In genomic region chr16:23504453-23505179, GRCh38 we compare ENCODE assay signal across 8 cellular contexts. TPM values are rescaled to one million over a fixed set of nuclear protein-coding genes. Genes with fewer than 3 reads are reported as not detected.
DNase-seq lines count a peak whose midpoint lies in the region; FAIRE-seq and TF ChIP-seq lines count a peak whose summit lies in the region.

No MANE protein-coding gene starts in this region.

- no peak overlapping the region for H2BK12ac ChIP-seq in H1 (ENCODE audit: low read depth, low read length)

- H4K20me1 ChIP-seq in H1 (replicated peaks in 1 of 2; ENCODE audit: control insufficient read depth in 1 of 2, insufficient read depth in 2 of 2, low read length in 2 of 2), result peaks cover 42 to 59% of the 10 kb centered on the region in 2 experiments
- no peaks in the 10 kb centered on the region for H4K20me1 ChIP-seq in neural cell (ENCODE audit: insufficient read depth)

- H2BK120ac ChIP-seq in H1 (replicated peaks; ENCODE audit: low read depth, low read length), result no peak overlapping the region

- H3F3A ChIP-seq in neural cell (ENCODE audit: insufficient read depth, low read length, poor library complexity, severe bottlenecking), result peaks cover 3% of the 10 kb centered on the region

- peaks cover 34% of the 10 kb centered on the region for H3K79me1 ChIP-seq in H1 (ENCODE audit: low read depth, low read length)

- no peak overlapping the region for H3K56ac ChIP-seq in H1 (replicated peaks; ENCODE audit: insufficient read length, low read depth, low read length)

- H2BK20ac ChIP-seq in H1 (ENCODE audit: low read length), result no peak overlapping the region

- no peak for TF ChIP-seq POLR2A in H1 (IDR thresholded peaks at IDR 0.05; ENCODE audit: control extremely low read depth in 1 of 2, low read depth in 2 of 2, low read length in 2 of 2)

- H3K14ac ChIP-seq in H1 (ENCODE audit: insufficient read length), result no peak overlapping the region

- 81% methylated on average over 13 of the region's 13 CpGs; no CpG with 5 or more reads in 1 of the 2 experiments for WGBS in H1 (ENCODE audit: extremely low coverage in 1 of 2, insufficient coverage in 1 of 2, insufficient read length in 1 of 2, insufficient replicate concordance in 2 of 2, low coverage in 1 of 2, low lambda C conversion rate in 2 of 2, missing lambda C conversion rate in 1 of 2), 2 experiments

- H3K23me2 ChIP-seq in H1 (ENCODE audit: low read depth, low read length), result peaks cover 10% of the 10 kb centered on the region

- H3K79me2 ChIP-seq in H1 (ENCODE audit: control insufficient read depth in 1 of 2, insufficient read depth in 2 of 2, low read length in 2 of 2), result peaks cover 52 to 100% of the 10 kb centered on the region in 2 experiments
- peaks cover 54% of the 10 kb centered on the region for H3K79me2 ChIP-seq in neural cell (replicated peaks; ENCODE audit: insufficient read depth, low read length)

- no peak overlapping the region for H3K23ac ChIP-seq in H1 (ENCODE audit: insufficient read length)

- TF ChIP-seq CTCF in HEK293 (tag by site-specific recombination; IDR thresholded peaks at IDR 0.05) (no peak), H1 (IDR thresholded peaks at IDR 0.05; ENCODE audit: control extremely low read depth in 1 of 3, insufficient read depth in 1 of 3, low read depth in 1 of 3, low read length in 3 of 3) (no peak), neural cell (IDR thresholded peaks at IDR 0.05; ENCODE audit: poor library complexity, severe bottlenecking) (no peak)

- POLR2A ChIA-PET in HEK293 (lab: Yijun Ruan, JAX) (interaction anchor here (1.1 kb wide), 1 partner anchor 52 kb away, joined by 4 read pairs; the partner anchor contains the start of genes EARS2 and UBFD1), H1 (lab: Charles Lee; ENCODE audit: partially characterized antibody) (interaction anchor here (0.7 to 2.1 kb wide), 7 partner anchors 9 to 179 kb away, joined by 3 to 6 read pairs (median 3); no protein-coding TSS in a partner anchor)

- CTCF ChIA-PET in HEK293 (lab: Yijun Ruan, JAX) (interaction anchor here (0.9 to 1.1 kb wide), 2 partner anchors 43 to 70 kb away, joined by 3 read pairs; no protein-coding TSS in a partner anchor), H1 (lab: Charles Lee; ENCODE audit: partially characterized antibody) (no interaction called here)

- no peak overlapping the region for H2BK15ac ChIP-seq in H1 (ENCODE audit: low read length)

- TF ChIP-seq RAD21 in H1 (IDR thresholded peaks at IDR 0.05 in 1 of 2, conservative IDR thresholded peaks at IDR 0.05 in 1 of 2; ENCODE audit: low read depth in 2 of 2, low read length in 2 of 2), result no peak
- no peak for TF ChIP-seq RAD21 in neural cell (conservative IDR thresholded peaks at IDR 0.05)

- H3K4me3 ChIP-seq in GM08714 (ENCODE audit: low read length) (peak overlapping the region; percentile 13; the same call in 1 of the 2 replicates), HEK293 (ENCODE audit: low read depth, low read length) (no peak overlapping the region; the same call in 1 of the 2 replicates), H1 (ENCODE audit: extremely low read depth in 1 of 4, insufficient read depth in 2 of 4, low read depth in 3 of 4, low read length in 4 of 4) (no peak overlapping the region), neural cell (ENCODE audit: low read length) (peak overlapping the region; percentile 23), subcutaneous abdominal adipose tissue (ENCODE audit: low read depth in 1 of 5, low read length in 5 of 5) (no peak overlapping the region)

- no peak overlapping the region for H3K4ac ChIP-seq in H1 (replicated peaks; ENCODE audit: insufficient read length, low read depth, low read length)

- no peaks in the 10 kb centered on the region for H3K27me3 ChIP-seq in H1 (replicated peaks in 1 of 4; ENCODE audit: control insufficient read depth in 3 of 4, extremely low read depth in 1 of 4, insufficient read depth in 3 of 4, low read length in 3 of 4)
- H3K27me3 ChIP-seq in neural cell (ENCODE audit: insufficient read depth, low read depth, low read length), result no peaks in the 10 kb centered on the region
- H3K27me3 ChIP-seq in subcutaneous abdominal adipose tissue (ENCODE audit: control insufficient read depth in 5 of 5, insufficient read depth in 4 of 5, low read length in 5 of 5), result no peaks in the 10 kb centered on the region

- H3K27ac ChIP-seq in HEK293 (ENCODE audit: extremely low read depth, low read depth, low read length) (peak overlapping the region; percentile 11; the same call in 1 of the 2 replicates), H1 (ENCODE audit: low read depth, low read length) (peak overlapping the region; percentile 15; the same call in 1 of the 2 replicates), neural cell (ENCODE audit: low read length) (peak overlapping the region; percentile 16), subcutaneous abdominal adipose tissue (ENCODE audit: low read depth, low read length) (peak overlapping the region; percentile 62)

- no peak for FAIRE-seq in H1 (lab: Jason Lieb, UNC)

- H3K18ac ChIP-seq in H1 (ENCODE audit: extremely low read depth, low read length), result no peak overlapping the region

- H3K9ac ChIP-seq in H1 (replicated peaks in 1 of 4; ENCODE audit: extremely low read depth in 1 of 4, low read depth in 3 of 4, low read length in 3 of 4), result no peak overlapping the region
- H3K9ac ChIP-seq in neural cell (ENCODE audit: low read length), result no peak overlapping the region
- H3K9ac ChIP-seq in subcutaneous abdominal adipose tissue (ENCODE audit: low read length in 5 of 5), result no peak overlapping the region

- no peak overlapping the region for H2AK5ac ChIP-seq in H1 (ENCODE audit: low read depth, low read length)

- H3K9me2 ChIP-seq in neural cell (ENCODE audit: insufficient read depth, low read length), result no peaks in the 10 kb centered on the region

- no peak overlapping the region for H2AFZ ChIP-seq in H1 (ENCODE audit: low read length)
- H2AFZ ChIP-seq in neural cell (ENCODE audit: low read depth, low read length), result no peak overlapping the region

- no peak overlapping the region for H4K8ac ChIP-seq in H1 (ENCODE audit: extremely low read depth, insufficient read depth, low read length)

- peaks cover 0 to 10% of the 10 kb centered on the region in 2 experiments; a peak in 2 of 3 replicates for H3K36me3 ChIP-seq in HEK293 (ENCODE audit: control insufficient read depth in 2 of 2, insufficient read depth in 1 of 2, low read length in 2 of 2)
- H3K36me3 ChIP-seq in H1 (ENCODE audit: control insufficient read depth in 2 of 4, insufficient read depth in 4 of 4, low read length in 3 of 4), result peaks cover 0 to 5% (median 1%) of the 10 kb centered on the region in 4 experiments; a peak in 4 of 8 replicates
- no peaks in the 10 kb centered on the region for H3K36me3 ChIP-seq in neural cell (ENCODE audit: insufficient read depth, low read length)
- H3K36me3 ChIP-seq in subcutaneous abdominal adipose tissue (ENCODE audit: control insufficient read depth in 5 of 5, insufficient read depth in 5 of 5, low read length in 5 of 5), result peaks cover 0 to 2% (median 2%) of the 10 kb centered on the region in 5 donors

- DNase-seq in NCI-H2171 (lab: John Stamatoyannopoulos, UW) (peak; percentile 61), H1 (ENCODE audit: low read depth in 1 of 2, low spot score in 2 of 2) (peak in 1 of 2 experiments; percentile 49), GDM1 (lab: John Stamatoyannopoulos, UW) (no peak)
- peak; percentile 85 for DNase-seq in activated CD8-positive, alpha-beta memory T cell treated with anti-CD3 and anti-CD28 coated beads for 24 hours

- H3K4me1 ChIP-seq in HEK293 (ENCODE audit: control insufficient read depth, insufficient read depth, low read length) (peaks cover 13% of the 10 kb centered on the region), H1 (replicated peaks in 1 of 4; ENCODE audit: control insufficient read depth in 3 of 4, insufficient read depth in 4 of 4, low read length in 3 of 4) (peaks cover 0 to 14% (median 5%) of the 10 kb centered on the region in 4 experiments; a peak in 5 of 7 replicates), subcutaneous abdominal adipose tissue (ENCODE audit: control insufficient read depth in 5 of 5, insufficient read depth in 5 of 5, low read length in 5 of 5) (peaks cover 16 to 65% (median 54%) of the 10 kb centered on the region in 5 donors)

- H3K4me2 ChIP-seq in H1 (ENCODE audit: insufficient read depth in 1 of 2, low read depth in 2 of 2, low read length in 2 of 2) (peak overlapping the region; percentile 19 to 28; a peak in 1 of 4 replicates), neural cell (ENCODE audit: low read length) (no peak overlapping the region)

- H4K5ac ChIP-seq in H1 (ENCODE audit: insufficient read length, low read depth, low read length), result no peak overlapping the region

- H3K9me3 ChIP-seq in HEK293 (ENCODE audit: control insufficient read depth, insufficient read depth, low read depth, low read length) (no peaks in the 10 kb centered on the region), H1 (ENCODE audit: insufficient read depth in 2 of 2, low read depth in 1 of 2, low read length in 1 of 2) (no peaks in the 10 kb centered on the region), neural cell (ENCODE audit: low read length) (no peaks in the 10 kb centered on the region), subcutaneous abdominal adipose tissue (ENCODE audit: control insufficient read depth in 5 of 5, low read length in 5 of 5) (no peaks in the 10 kb centered on the region)

- no peak overlapping the region for H4K91ac ChIP-seq in H1 (replicated peaks; ENCODE audit: insufficient read length, low read length)

- no peak for TF ChIP-seq EP300 in H1 (IDR thresholded peaks at IDR 0.05; ENCODE audit: borderline replicate concordance in 1 of 2, low read depth in 2 of 2, low read length in 2 of 2)
- no peak for TF ChIP-seq EP300 in neural cell (conservative IDR thresholded peaks at IDR 0.05; ENCODE audit: poor library complexity, severe bottlenecking)

- H2BK5ac ChIP-seq in H1 (ENCODE audit: low read depth, low read length), result 0 out of 2 replicates have a peak overlapping the region, but pooled peaks have one; percentile 52

RNA-seq across cellular contexts. Expression of gene GGA2, which starts 5.7 kb away (rescaled TPM):
- total RNA-seq in H1 (2021; fragmentation: NEBNext Ultra II Directional; extraction: Animal tissue kit (Norgen Biotek cat#: 25700)), result 114 and 116 TPM in 2 replicates
- polyA plus RNA-seq in H1 (2011; rRNA removed), result 52.8 and 65.8 TPM in 2 replicates
- polyA plus RNA-seq in H1 (2011; cell fraction: cytosol; rRNA removed), result 71.2 TPM
- 159 TPM for polyA plus RNA-seq in H1 (2011; cell fraction: nucleus; rRNA removed)
- 67.6 to 83.2 TPM (median 69.6 TPM) in 4 replicates for polyA plus RNA-seq in H1 (2012, experiment 1 of 2)
- polyA plus RNA-seq in H1 (2012, experiment 2 of 2), result 36.7 TPM
- 45.6 TPM for polyA plus RNA-seq in H1 (2013, experiment 1 of 2)
- polyA plus RNA-seq in H1 (2013, experiment 2 of 2), result 44.3 TPM
- 105 and 119 TPM in 2 replicates for polyA minus RNA-seq in H1 (2011; rRNA and poly(A)+ RNA removed)
- polyA minus RNA-seq in H1 (2011; cell fraction: cytosol; rRNA and poly(A)+ RNA removed), result 55.2 TPM
- 83.7 TPM for polyA minus RNA-seq in H1 (2011; cell fraction: nucleus; rRNA and poly(A)+ RNA removed)
- 36.8 and 50.9 TPM in 2 replicates for polyA plus RNA-seq in neural cell
- 43.4 and 44.3 TPM in 2 replicates for polyA minus RNA-seq in neural cell

RNA-seq across cellular contexts. Expression of gene COG7, which starts 51.6 kb away (rescaled TPM):
- 17.2 TPM in 2 replicates for total RNA-seq in H1 (2021; fragmentation: NEBNext Ultra II Directional; extraction: Animal tissue kit (Norgen Biotek cat#: 25700))
- polyA plus RNA-seq in H1 (2011; rRNA removed), result 40.4 and 56.6 TPM in 2 replicates
- 35.2 TPM for polyA plus RNA-seq in H1 (2011; cell fraction: cytosol; rRNA removed)
- polyA plus RNA-seq in H1 (2011; cell fraction: nucleus; rRNA removed), result 42.5 TPM
- 19.9 to 21.8 TPM (median 20.7 TPM) in 4 replicates for polyA plus RNA-seq in H1 (2012, experiment 1 of 2)
- 11.3 TPM for polyA plus RNA-seq in H1 (2012, experiment 2 of 2)
- 11.4 TPM for polyA plus RNA-seq in H1 (2013, experiment 1 of 2)
- polyA plus RNA-seq in H1 (2013, experiment 2 of 2), result 10.4 TPM
- polyA minus RNA-seq in H1 (2011; rRNA and poly(A)+ RNA removed), result 28.6 and 31.0 TPM in 2 replicates
- 15.6 TPM for polyA minus RNA-seq in H1 (2011; cell fraction: cytosol; rRNA and poly(A)+ RNA removed)
- 17.7 TPM for polyA minus RNA-seq in H1 (2011; cell fraction: nucleus; rRNA and poly(A)+ RNA removed)
- polyA plus RNA-seq in neural cell, result 16.1 and 16.2 TPM in 2 replicates
- 20.1 and 23.9 TPM in 2 replicates for polyA minus RNA-seq in neural cell

RNA-seq across cellular contexts. Expression of gene EARS2, which starts 52.5 kb away (rescaled TPM):
- 47.8 and 49.1 TPM in 2 replicates for total RNA-seq in H1 (2021; fragmentation: NEBNext Ultra II Directional; extraction: Animal tissue kit (Norgen Biotek cat#: 25700))
- 111 and 156 TPM in 2 replicates for polyA plus RNA-seq in H1 (2011; rRNA removed)
- polyA plus RNA-seq in H1 (2011; cell fraction: cytosol; rRNA removed), result 96.1 TPM
- polyA plus RNA-seq in H1 (2011; cell fraction: nucleus; rRNA removed), result 121 TPM
- 49.1 to 53.5 TPM (median 51.1 TPM) in 4 replicates for polyA plus RNA-seq in H1 (2012, experiment 1 of 2)
- polyA plus RNA-seq in H1 (2012, experiment 2 of 2), result 62.6 TPM
- polyA plus RNA-seq in H1 (2013, experiment 1 of 2), result 25.2 TPM
- polyA plus RNA-seq in H1 (2013, experiment 2 of 2), result 22.8 TPM
- 147 and 204 TPM in 2 replicates for polyA minus RNA-seq in H1 (2011; rRNA and poly(A)+ RNA removed)
- 60.0 TPM for polyA minus RNA-seq in H1 (2011; cell fraction: cytosol; rRNA and poly(A)+ RNA removed)
- 135 TPM for polyA minus RNA-seq in H1 (2011; cell fraction: nucleus; rRNA and poly(A)+ RNA removed)
- 22.2 and 45.7 TPM in 2 replicates for polyA plus RNA-seq in neural cell
- polyA minus RNA-seq in neural cell, result 39.9 and 47.2 TPM in 2 replicates

RNA-seq across cellular contexts. Expression of gene UBFD1, which starts 52.9 kb away (rescaled TPM):
- total RNA-seq in H1 (2021; fragmentation: NEBNext Ultra II Directional; extraction: Animal tissue kit (Norgen Biotek cat#: 25700)), result 104 and 106 TPM in 2 replicates
- polyA plus RNA-seq in H1 (2011; rRNA removed), result 66.3 and 69.1 TPM in 2 replicates
- polyA plus RNA-seq in H1 (2011; cell fraction: cytosol; rRNA removed), result 73.9 TPM
- polyA plus RNA-seq in H1 (2011; cell fraction: nucleus; rRNA removed), result 49.1 TPM
- polyA plus RNA-seq in H1 (2012, experiment 1 of 2), result 40.6 to 53.7 TPM (median 50.5 TPM) in 4 replicates
- 21.5 TPM for polyA plus RNA-seq in H1 (2012, experiment 2 of 2)
- polyA plus RNA-seq in H1 (2013, experiment 1 of 2), result 34.2 TPM
- 32.3 TPM for polyA plus RNA-seq in H1 (2013, experiment 2 of 2)
- polyA minus RNA-seq in H1 (2011; rRNA and poly(A)+ RNA removed), result 66.8 and 68.8 TPM in 2 replicates
- polyA minus RNA-seq in H1 (2011; cell fraction: cytosol; rRNA and poly(A)+ RNA removed), result 36.6 TPM
- 64.1 TPM for polyA minus RNA-seq in H1 (2011; cell fraction: nucleus; rRNA and poly(A)+ RNA removed)
- polyA plus RNA-seq in neural cell, result 94.3 and 109 TPM in 2 replicates
- 140 and 144 TPM in 2 replicates for polyA minus RNA-seq in neural cell

Comparison
In these comparisons a context has a peak if more than half of its experiments do, and no peak if none do; other contexts are left out.
1. H3K4me3 ChIP-seq: peak in GM08714 (single experiment) and neural cell (single experiment); none in HEK293 (single experiment), H1 (0 of 4) and subcutaneous abdominal adipose tissue (0 of 5).
2. H3K27ac ChIP-seq: peak in every context shown above with its lines; median percentile 62 in subcutaneous abdominal adipose tissue; 16 in neural cell; 15 in H1; 11 in HEK293.